Comparison of ENCODE assay signal across 8 cellular contexts in genomic region chr12:77847060-77847541, GRCh38. TPM values are rescaled to one million over a fixed set of nuclear protein-coding genes. Genes with fewer than 3 reads are reported as not detected.
A peak's percentile ranks its signal among the peaks of the same experiment; 100 is the strongest.
DNase-seq lines count a peak whose midpoint lies in the region; ATAC-seq and TF ChIP-seq lines count a peak whose summit lies in the region.

No MANE protein-coding gene starts in this region.

- H4K20me1 ChIP-seq in DOHH2 (ENCODE audit: control insufficient read depth, insufficient read depth, low read depth, low read length): no peaks in the 10 kb centered on the region

- no peaks in the 10 kb centered on the region for H3K36me3 ChIP-seq in DOHH2 (ENCODE audit: control insufficient read depth, low read length)
- H3K36me3 ChIP-seq in effector memory CD4-positive, alpha-beta T cell (ENCODE audit: control insufficient read depth, insufficient read depth, low read length): no peaks in the 10 kb centered on the region

- no peak for TF ChIP-seq CTCF in DOHH2 (IDR thresholded peaks at IDR 0.05; ENCODE audit: low read depth, low read length, poor library complexity, severe bottlenecking)

- ATAC-seq in GM21515 (IDR thresholded peaks at IDR 0.05; ENCODE audit: unreplicated experiment): peak; percentile 99

- peaks cover 14% of the 10 kb centered on the region for H3F3A ChIP-seq in DOHH2 (ENCODE audit: control insufficient read depth, insufficient read depth)

- intact Hi-C loops in head of caudate nucleus (cut with DNase I): no loop called here

- H3K9me2 ChIP-seq in DOHH2 (replicated peaks; ENCODE audit: control insufficient read depth, low read length): no peaks in the 10 kb centered on the region

- peak overlapping the region; percentile 91 for H3K27ac ChIP-seq in DOHH2 (ENCODE audit: low read depth, low read length)
- no peak overlapping the region for H3K27ac ChIP-seq in effector memory CD4-positive, alpha-beta T cell (ENCODE audit: insufficient read depth, low read length, poor library complexity, severe bottlenecking)

- no peaks in the 10 kb centered on the region for H3K79me2 ChIP-seq in DOHH2 (ENCODE audit: control insufficient read depth, low read length)

- H3K27me3 ChIP-seq in DOHH2 (ENCODE audit: control insufficient read depth, low read length): no peaks in the 10 kb centered on the region
- H3K27me3 ChIP-seq in effector memory CD4-positive, alpha-beta T cell (replicated peaks; ENCODE audit: control insufficient read depth, insufficient read depth, low read length, poor library complexity, severe bottlenecking): no peaks in the 10 kb centered on the region

- H3K4me1 ChIP-seq in DOHH2 (ENCODE audit: control insufficient read depth, low read length): peaks cover 46% of the 10 kb centered on the region
- H3K4me1 ChIP-seq in effector memory CD4-positive, alpha-beta T cell (ENCODE audit: control insufficient read depth, insufficient read depth, low read length, poor library complexity, severe bottlenecking): no peaks in the 10 kb centered on the region

- DNase-seq in HT1080 (ENCODE audit: low read depth): peak; percentile 84
- DNase-seq in fibroblast of gingiva (ENCODE audit: low read depth): peak; percentile 10
- no peak for DNase-seq in hypothalamus (lab: John Stamatoyannopoulos, UW)
- DNase-seq in effector memory CD4-positive, alpha-beta T cell: no peak
- DNase-seq in head of caudate nucleus: no peak
- no peak for DNase-seq in SIG-M5 treated with dmso at 0.1 percent for 504 hours (lab: John Stamatoyannopoulos, UW; ENCODE audit: unreplicated experiment)

- peak overlapping the region; percentile 89 for H3K4me2 ChIP-seq in DOHH2 (ENCODE audit: low read length)

- H3K9me3 ChIP-seq in DOHH2 (ENCODE audit: control insufficient read depth, insufficient read depth, low read length): no peaks in the 10 kb centered on the region
- H3K9me3 ChIP-seq in effector memory CD4-positive, alpha-beta T cell (ENCODE audit: control insufficient read depth, low read length): no peaks in the 10 kb centered on the region

- H3K4me3 ChIP-seq in DOHH2 (ENCODE audit: low read length): peak overlapping the region; percentile 70
- H3K4me3 ChIP-seq in effector memory CD4-positive, alpha-beta T cell (ENCODE audit: insufficient read depth, low read depth, low read length, poor library complexity, severe bottlenecking): no peak overlapping the region

RNA-seq across cellular contexts. Expression of gene NAV3, which starts 16.4 kb away (rescaled TPM):
- 59.7 and 71.0 TPM in 2 replicates for total RNA-seq in HT1080 (2014; rRNA removed; shearing (Covaris generic))
- 7.4 and 25.6 TPM in 2 replicates for polyA plus RNA-seq in HT1080 (2015; cell fraction: cytosol; rRNA removed)
- 24.3 and 28.9 TPM in 2 replicates for polyA plus RNA-seq in HT1080 (2015; cell fraction: nucleus; rRNA removed)

Comparison
In these comparisons a context has a peak if more than half of its experiments do, and no peak if none do; other contexts are left out.
1. DNase-seq: peak in HT1080 (single experiment) and fibroblast of gingiva (single experiment); none in hypothalamus (0 of 51), effector memory CD4-positive, alpha-beta T cell (0 of 3), head of caudate nucleus (0 of 42) and SIG-M5 treated with dmso at 0.1 percent for 504 hours (single experiment).